22 cellular contexts compared by ENCODE assay signal in the genomic region with DNA sequence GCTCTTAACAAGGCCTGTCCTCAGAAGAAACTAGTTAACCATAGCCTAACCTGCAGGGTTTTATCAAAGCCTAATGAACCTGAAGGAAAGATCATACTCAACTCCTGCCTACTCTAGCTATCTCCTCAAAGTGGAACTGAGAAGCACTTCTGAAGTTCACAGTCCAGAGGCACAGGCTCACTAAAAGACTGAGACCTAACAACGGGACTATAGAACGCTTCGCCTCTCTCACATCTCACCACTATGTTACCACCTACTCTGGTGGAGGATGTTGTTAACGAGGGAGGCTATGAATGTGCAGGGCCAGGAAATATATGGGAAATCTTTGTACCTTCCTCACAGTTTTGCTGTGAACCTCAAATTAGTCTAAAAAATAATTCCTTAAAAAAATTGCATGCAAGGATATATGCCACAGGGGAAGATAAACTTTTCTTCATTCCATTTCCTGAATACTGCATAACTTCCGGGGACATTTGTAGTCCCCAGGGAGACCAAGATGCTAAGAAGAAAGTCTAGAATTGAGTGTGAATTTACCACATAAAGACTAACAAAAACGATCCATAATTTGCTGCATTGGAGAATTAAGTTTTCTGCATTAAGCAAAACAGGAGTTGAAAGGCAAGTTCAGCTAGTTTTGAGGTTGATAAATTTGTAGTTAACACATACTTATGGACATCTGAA. TPM values are rescaled to one million over a fixed set of nuclear protein-coding genes. Genes with fewer than 3 reads are reported as not detected.
DNase-seq lines count a peak whose midpoint lies in the region; ATAC-seq, FAIRE-seq and TF ChIP-seq lines count a peak whose summit lies in the region.
"Had no signal": no experiment of that assay in that cellular context is flagged by ENCODE, and none has a peak within 500 bp of the region (broad histone marks: within the 10 kb centered on the region; RNA-seq: fewer than 3 reads in every experiment).

No MANE protein-coding gene starts in this region.

- 0 out of 2 replicates have a peak overlapping the region, but pooled peaks have one; percentile 45 for H2AFZ ChIP-seq in OCI-LY3 (ENCODE audit: low read depth, low read length)

- peak overlapping the region; percentile 57 for H3K27ac ChIP-seq in OCI-LY3 (ENCODE audit: low read length)
- H3K27ac ChIP-seq: SJCRH30, spleen, tibial nerve had no signal

- intact Hi-C loops in posterior vena cava (cut with DNase I) = loop anchor here in 1 of 2 donors (5.0 kb wide), 1 partner anchor 976 kb away; no protein-coding TSS in a partner anchor

- no peaks in the 10 kb centered on the region for H4K20me1 ChIP-seq in OCI-LY3 (ENCODE audit: insufficient read depth, low read length)

- no peaks in the 10 kb centered on the region for H3K9me3 ChIP-seq in OCI-LY3 (ENCODE audit: insufficient read depth, low read length)
- H3K9me3 ChIP-seq: BE2C, SJCRH30, spleen, tibial nerve had no signal

- H3K4me3 ChIP-seq in GM12864 (ENCODE audit: low read depth, low read length) = no peak overlapping the region
- peak overlapping the region; percentile 25 for H3K4me3 ChIP-seq in OCI-LY3 (ENCODE audit: low read length)
- H3K4me3 ChIP-seq: SJCRH30, spleen, tibial nerve had no signal

- TF ChIP-seq CTCF in GM12864 (IDR thresholded peaks at IDR 0.05; ENCODE audit: low read depth, low read length, missing control alignments) (no peak), OCI-LY3 (IDR thresholded peaks at IDR 0.05; ENCODE audit: low read depth, low read length) (no peak)

- H3K9ac ChIP-seq in OCI-LY3 (ENCODE audit: low read length) = peak overlapping the region; percentile 8; the same call in 1 of the 2 replicates

- peak; percentile 78 for FAIRE-seq in GM19239 (lab: Jason Lieb, UNC)
- FAIRE-seq: A204.1, RCC 7860 had no signal

- ATAC-seq in HG02678 (IDR thresholded peaks at IDR 0.05; ENCODE audit: unreplicated experiment) = peak; percentile 63
- ATAC-seq: activated CD8-positive, alpha-beta memory T cell treated with anti-CD3 and anti-CD28 coated beads, Interleukin-2, amount 10 ng/mL, durations not matched to agents 7 days and 5 days had no signal

- H3K36me3 ChIP-seq in OCI-LY3 (replicated peaks; ENCODE audit: low read depth, low read length) = no peaks in the 10 kb centered on the region
- H3K36me3 ChIP-seq: BE2C, SJCRH30, spleen, tibial nerve had no signal

- H3K27me3 ChIP-seq in OCI-LY3 (ENCODE audit: low read depth, low read length) = no peaks in the 10 kb centered on the region
- H3K27me3 ChIP-seq: BE2C, SJCRH30, spleen, tibial nerve had no signal

- DNase-seq in GM12864 (ENCODE audit: low read depth) = peak; percentile 29
- no peak for DNase-seq in GM19239 (ENCODE audit: insufficient read length, low spot score)
- DNase-seq in posterior vena cava (ENCODE audit: low spot score) = no peak
- no peak for DNase-seq in T-helper 9 cell
- DNase-seq in NCI-H526 (lab: John Stamatoyannopoulos, UW) = no peak
- no peak for DNase-seq in 8988T
- DNase-seq: activated CD4-positive, alpha-beta T cell treated with anti-CD3 and anti-CD28 coated beads, Interleukin-2, amount 10 ng/mL, durations not matched to agents 7 days and 5 days; activated CD8-positive, alpha-beta memory T cell treated with anti-CD3 and anti-CD28 coated beads, Interleukin-2, amount 10 ng/mL, durations not matched to agents 7 days and 5 days; BE2C; NCI-H1105 treated with DMSO at 0.1 percent for 48 hours; NCI-H446 treated with DMSO at 0.1 percent for 48 hours; NK-92 treated with Interleukin-12 subunit alpha and Interleukin-12 subunit beta, amount 100 ng/mL, for 24 hours; spleen; stimulated activated CD4-positive, alpha-beta T cell treated with anti-CD3 and anti-CD28 coated beads, Interleukin-4, amount 100 ng/mL, for 24 hours had no signal

- H3K4me2 ChIP-seq in OCI-LY3 (ENCODE audit: low read length) = peak overlapping the region; percentile 59

- peaks cover 25% of the 10 kb centered on the region for H3K4me1 ChIP-seq in OCI-LY3 (ENCODE audit: low read length)
- H3K4me1 ChIP-seq: BE2C, spleen, tibial nerve had no signal

- H3K79me2 ChIP-seq in OCI-LY3 (ENCODE audit: low read length) = no peaks in the 10 kb centered on the region

RNA-seq across cellular contexts. Expression of a gene that starts 21.6 kb away (rescaled TPM):
- under 1 TPM; 0.14 TPM for total RNA-seq in posterior vena cava
- total RNA-seq: activated CD4-positive, alpha-beta T cell treated with anti-CD3 and anti-CD28 coated beads, Interleukin-2, amount 10 ng/mL, durations not matched to agents 7 days and 5 days; activated CD8-positive, alpha-beta memory T cell treated with anti-CD3 and anti-CD28 coated beads, Interleukin-2, amount 10 ng/mL, durations not matched to agents 7 days and 5 days; activated T-helper 2 cell treated with anti-CD3 and anti-CD28 coated beads, Interferon-gamma antibody, Interleukin-2, Interleukin-4, amounts not matched to agents 10 μg/mL and 5 μg/mL and 100 μg/mL, durations not matched to agents 14 hours and 24 hours and 36 hours; dermis microvascular lymphatic vessel endothelial cell; SJCRH30 had no signal

RNA-seq across cellular contexts. Expression of a gene that starts 25.1 kb away (rescaled TPM):
- total RNA-seq in posterior vena cava = 10 to 100 TPM in 1 of 2 donors, 1 to 10 TPM in 1; 6.3 to 11.2 TPM
- total RNA-seq: SJCRH30 had no signal

RNA-seq across cellular contexts. Expression of a gene that starts 56.0 kb away (rescaled TPM):
- not detected for total RNA-seq in posterior vena cava
- total RNA-seq: activated CD4-positive, alpha-beta T cell treated with anti-CD3 and anti-CD28 coated beads, Interleukin-2, amount 10 ng/mL, durations not matched to agents 7 days and 5 days; activated CD8-positive, alpha-beta memory T cell treated with anti-CD3 and anti-CD28 coated beads, Interleukin-2, amount 10 ng/mL, durations not matched to agents 7 days and 5 days; activated T-helper 2 cell treated with anti-CD3 and anti-CD28 coated beads, Interferon-gamma antibody, Interleukin-2, Interleukin-4, amounts not matched to agents 10 μg/mL and 5 μg/mL and 100 μg/mL, durations not matched to agents 14 hours and 24 hours and 36 hours; dermis microvascular lymphatic vessel endothelial cell; SJCRH30; spleen; tibial nerve had no signal
